In the genomic region with DNA sequence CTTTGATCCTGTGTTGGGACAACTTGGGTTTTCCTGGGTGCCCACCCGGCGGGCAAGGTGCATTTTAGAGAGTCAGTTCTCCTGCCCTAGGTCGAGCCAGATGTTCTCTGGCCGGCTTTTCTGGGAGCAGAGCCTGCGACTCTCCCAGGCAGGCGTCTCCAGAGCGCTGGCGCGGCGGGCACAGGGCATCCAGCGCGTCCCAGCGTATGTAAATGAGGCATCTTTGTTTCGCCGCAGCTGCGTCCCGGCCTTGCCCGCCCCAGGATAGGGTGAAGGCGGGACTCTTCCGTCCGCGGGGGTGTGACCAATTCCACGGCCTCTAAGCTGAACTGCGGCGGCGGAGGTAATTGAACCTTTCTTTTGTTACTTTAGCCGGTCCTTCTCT, we compare ENCODE assay signal across 12 cellular contexts. TPM values are rescaled to one million over a fixed set of nuclear protein-coding genes. Genes with fewer than 3 reads are reported as not detected.
DNase-seq lines count a peak whose midpoint lies in the region; ATAC-seq and TF ChIP-seq lines count a peak whose summit lies in the region.
"Had no signal": no experiment of that assay in that cellular context is flagged by ENCODE, and none has a peak within 500 bp of the region (broad histone marks: within the 10 kb centered on the region; RNA-seq: fewer than 3 reads in every experiment).

No MANE protein-coding gene starts in this region.

- peaks cover 5 to 9% of the 10 kb centered on the region in 2 donors for H3K9me3 Mint-ChIP-seq in stimulated activated naive B cell treated with anti-CD40 and anti-IgM and Interleukin-4, amounts not matched to agents 10 μg/mL and 1 μg/mL and 100 μg/mL, for 72 hours
- H3K9me3 Mint-ChIP-seq in CD8-positive, alpha-beta memory T cell = peaks cover 4 to 18% (median 13%) of the 10 kb centered on the region in 5 donors

- POLR2A ChIA-PET in CD8-positive, alpha-beta memory T cell (lab: Charles Lee) = no interaction called here

- H3K27me3 Mint-ChIP-seq in stimulated activated naive B cell treated with anti-CD40 and anti-IgM and Interleukin-4, amounts not matched to agents 10 μg/mL and 1 μg/mL and 100 μg/mL, for 72 hours = peaks cover 51 to 60% of the 10 kb centered on the region in 2 donors
- H3K27me3 Mint-ChIP-seq in CD8-positive, alpha-beta memory T cell = peaks cover 40 to 46% of the 10 kb centered on the region in 2 donors

- H3K27ac ChIP-seq in brain microvascular endothelial cell = no peak overlapping the region
- H3K27ac ChIP-seq in iPS-18a (ENCODE audit: low read length) = no peak overlapping the region
- H3K27ac ChIP-seq in upper lobe of right lung = no peak overlapping the region
- H3K27ac ChIP-seq in CD8-positive, alpha-beta memory T cell (ENCODE audit: low read depth, low read length) = no peak overlapping the region

- H3K9ac ChIP-seq in iPS-18a (ENCODE audit: low read length) = no peak overlapping the region

- DNase-seq in NCI-H2081 (lab: John Stamatoyannopoulos, UW) = peak; percentile 32 to 69
- DNase-seq in NCI-H2081 treated with DMSO at 0.1 percent for 48 hours (lab: John Stamatoyannopoulos, UW) = no peak
- DNase-seq in brain microvascular endothelial cell = no peak
- peak; percentile 46 for DNase-seq in upper lobe of right lung
- DNase-seq in activated T-cell treated with anti-CD3 and anti-CD28 coated beads, Interleukin-2, amount 50 U/mL, for 48 hours = no peak
- no peak for DNase-seq in stimulated activated naive B cell treated with anti-CD40 and anti-IgM and Interleukin-4, amounts not matched to agents 10 μg/mL and 1 μg/mL and 100 μg/mL, for 72 hours
- DNase-seq in CD8-positive, alpha-beta memory T cell = no peak
- DNase-seq: NCI-H187, T-cell had no signal

- intact Hi-C loops in upper lobe of right lung (cut with DNase I) = no loop called here

- no peaks in the 10 kb centered on the region for H3K9me3 ChIP-seq in iPS-18a (ENCODE audit: control insufficient read depth, low read depth, low read length)
- H3K9me3 ChIP-seq in upper lobe of right lung = no peaks in the 10 kb centered on the region
- H3K9me3 ChIP-seq in CD8-positive, alpha-beta memory T cell (ENCODE audit: low read length) = no peaks in the 10 kb centered on the region

- H3K36me3 ChIP-seq in brain microvascular endothelial cell (replicated peaks) (no peaks in the 10 kb centered on the region), iPS-18a (ENCODE audit: control insufficient read depth, low read depth, low read length) (no peaks in the 10 kb centered on the region), upper lobe of right lung (no peaks in the 10 kb centered on the region)
- H3K36me3 ChIP-seq in CD8-positive, alpha-beta memory T cell (ENCODE audit: insufficient read depth, low read length) = no peaks in the 10 kb centered on the region

- peaks cover 2 to 4% of the 10 kb centered on the region in 2 donors for H3K4me1 Mint-ChIP-seq in stimulated activated naive B cell treated with anti-CD40 and anti-IgM and Interleukin-4, amounts not matched to agents 10 μg/mL and 1 μg/mL and 100 μg/mL, for 72 hours
- peaks cover 0 to 4% (median 0%) of the 10 kb centered on the region in 3 donors for H3K4me1 Mint-ChIP-seq in CD8-positive, alpha-beta memory T cell

- CTCF ChIA-PET in CD8-positive, alpha-beta memory T cell (lab: Charles Lee) = no interaction called here

- in situ Hi-C loops in brain microvascular endothelial cell (cut with HindIII; ENCODE audit: low pct_ligation_motif_present, low sequenced_read_pairs) = no loop called here

- H3K27me3 ChIP-seq in brain microvascular endothelial cell (replicated peaks) (no peaks in the 10 kb centered on the region), iPS-18a (ENCODE audit: control insufficient read depth, insufficient read depth, low read length) (peaks cover 58% of the 10 kb centered on the region), upper lobe of right lung (peaks cover 45% of the 10 kb centered on the region)
- peaks cover 6% of the 10 kb centered on the region for H3K27me3 ChIP-seq in CD8-positive, alpha-beta memory T cell (ENCODE audit: insufficient read depth, low read length, poor library complexity, severe bottlenecking)

- H3K4me3 ChIP-seq in brain microvascular endothelial cell (ENCODE audit: low read depth, low read length) = peak overlapping the region; percentile 59
- H3K4me3 ChIP-seq in iPS-18a (ENCODE audit: low read length) = peak overlapping the region; percentile 67
- H3K4me3 ChIP-seq in upper lobe of right lung = no peak overlapping the region
- no peak overlapping the region for H3K4me3 ChIP-seq in CD8-positive, alpha-beta memory T cell (ENCODE audit: low read length)

- TF ChIP-seq CTCF in brain microvascular endothelial cell (IDR thresholded peaks at IDR 0.05; ENCODE audit: low read depth, low read length, missing control alignments) (no peak), upper lobe of right lung (IDR thresholded peaks at IDR 0.05) (no peak)

- H3K36me3 Mint-ChIP-seq in stimulated activated naive B cell treated with anti-CD40 and anti-IgM and Interleukin-4, amounts not matched to agents 10 μg/mL and 1 μg/mL and 100 μg/mL, for 72 hours = peaks cover 3 to 14% of the 10 kb centered on the region in 2 donors
- peaks cover 0 to 4% (median 0%) of the 10 kb centered on the region in 3 donors for H3K36me3 Mint-ChIP-seq in CD8-positive, alpha-beta memory T cell
- H3K36me3 Mint-ChIP-seq: T-cell had no signal

- no peak overlapping the region for H3K27ac Mint-ChIP-seq in stimulated activated naive B cell treated with anti-CD40 and anti-IgM and Interleukin-4, amounts not matched to agents 10 μg/mL and 1 μg/mL and 100 μg/mL, for 72 hours
- no peak overlapping the region for H3K27ac Mint-ChIP-seq in CD8-positive, alpha-beta memory T cell
- H3K27ac Mint-ChIP-seq: T-cell had no signal

- ATAC-seq in upper lobe of right lung = peak; percentile 16
- no peak for ATAC-seq in stimulated activated naive B cell treated with anti-CD40 and anti-IgM and Interleukin-4, amounts not matched to agents 10 μg/mL and 1 μg/mL and 100 μg/mL, for 72 hours (replicated peaks)
- ATAC-seq: T-cell had no signal

- H3K4me1 ChIP-seq in iPS-18a (ENCODE audit: control insufficient read depth, low read depth, low read length) (peaks cover 35% of the 10 kb centered on the region), upper lobe of right lung (no peaks in the 10 kb centered on the region)
- H3K4me1 ChIP-seq in CD8-positive, alpha-beta memory T cell (ENCODE audit: insufficient read depth, low read length) = no peaks in the 10 kb centered on the region

- H3K4me3 Mint-ChIP-seq in stimulated activated naive B cell treated with anti-CD40 and anti-IgM and Interleukin-4, amounts not matched to agents 10 μg/mL and 1 μg/mL and 100 μg/mL, for 72 hours = no peak overlapping the region
- peak overlapping the region in 1 of 7 donors; percentile 65 for H3K4me3 Mint-ChIP-seq in CD8-positive, alpha-beta memory T cell
- H3K4me3 Mint-ChIP-seq: T-cell had no signal

RNA-seq across cellular contexts. Expression of gene GRIK2, which starts 9.1 kb away (rescaled TPM):
- 0.38 TPM for total RNA-seq in upper lobe of right lung
- total RNA-seq in CD8-positive, alpha-beta memory T cell = not detected
- polyA plus RNA-seq in CD8-positive, alpha-beta memory T cell = not detected
- total RNA-seq: dermis microvascular lymphatic vessel endothelial cell, mononuclear cell had no signal

Comparison
In these comparisons a context has a peak if more than half of its experiments do, and no peak if none do; other contexts are left out.
1. DNase-seq: peak in NCI-H2081 (2 of 2) and upper lobe of right lung (single experiment); none in NCI-H2081 treated with DMSO at 0.1 percent for 48 hours (single experiment), brain microvascular endothelial cell (single experiment), activated T-cell treated with anti-CD3 and anti-CD28 coated beads, Interleukin-2, amount 50 U/mL, for 48 hours (0 of 2), stimulated activated naive B cell treated with anti-CD40 and anti-IgM and Interleukin-4, amounts not matched to agents 10 μg/mL and 1 μg/mL and 100 μg/mL, for 72 hours (single experiment) and CD8-positive, alpha-beta memory T cell (0 of 5).
2. H3K4me3 ChIP-seq: peak in brain microvascular endothelial cell (single experiment) and iPS-18a (single experiment); none in upper lobe of right lung (single experiment) and CD8-positive, alpha-beta memory T cell (single experiment).